Comparison of ENCODE assay signal across 1 cellular context in genomic region chr7:150367187-150367510, GRCh38.
TF ChIP-seq lines count a peak whose summit lies in the region.

No MANE protein-coding gene starts in this region.

TF ChIP-seq in HCT116, 20 proteins besides CTCF, POLR2A, EP300 and RAD21:
- TF ChIP-seq ZNF274 (IDR thresholded peaks at IDR 0.05; ENCODE audit: low read depth, low read length) (no peak), SIN3A (IDR thresholded peaks at IDR 0.05; ENCODE audit: low read depth) (no peak), CEBPB (IDR thresholded peaks at IDR 0.05; ENCODE audit: low read depth) (no peak), EGR1 (IDR thresholded peaks at IDR 0.05; ENCODE audit: low read depth) (no peak), ATF3 (IDR thresholded peaks at IDR 0.05) (no peak), SRF (IDR thresholded peaks at IDR 0.05; ENCODE audit: low read depth) (no peak), TCF7L2 (IDR thresholded peaks at IDR 0.05; ENCODE audit: borderline replicate concordance, extremely low read depth, insufficient read depth, insufficient read length) (no peak), EZH2phosphoT487 (IDR thresholded peaks at IDR 0.05; ENCODE audit: borderline replicate concordance) (no peak), SP1 (IDR thresholded peaks at IDR 0.05; ENCODE audit: low read depth) (no peak)
- TF ChIP-seq, protein P1, sequence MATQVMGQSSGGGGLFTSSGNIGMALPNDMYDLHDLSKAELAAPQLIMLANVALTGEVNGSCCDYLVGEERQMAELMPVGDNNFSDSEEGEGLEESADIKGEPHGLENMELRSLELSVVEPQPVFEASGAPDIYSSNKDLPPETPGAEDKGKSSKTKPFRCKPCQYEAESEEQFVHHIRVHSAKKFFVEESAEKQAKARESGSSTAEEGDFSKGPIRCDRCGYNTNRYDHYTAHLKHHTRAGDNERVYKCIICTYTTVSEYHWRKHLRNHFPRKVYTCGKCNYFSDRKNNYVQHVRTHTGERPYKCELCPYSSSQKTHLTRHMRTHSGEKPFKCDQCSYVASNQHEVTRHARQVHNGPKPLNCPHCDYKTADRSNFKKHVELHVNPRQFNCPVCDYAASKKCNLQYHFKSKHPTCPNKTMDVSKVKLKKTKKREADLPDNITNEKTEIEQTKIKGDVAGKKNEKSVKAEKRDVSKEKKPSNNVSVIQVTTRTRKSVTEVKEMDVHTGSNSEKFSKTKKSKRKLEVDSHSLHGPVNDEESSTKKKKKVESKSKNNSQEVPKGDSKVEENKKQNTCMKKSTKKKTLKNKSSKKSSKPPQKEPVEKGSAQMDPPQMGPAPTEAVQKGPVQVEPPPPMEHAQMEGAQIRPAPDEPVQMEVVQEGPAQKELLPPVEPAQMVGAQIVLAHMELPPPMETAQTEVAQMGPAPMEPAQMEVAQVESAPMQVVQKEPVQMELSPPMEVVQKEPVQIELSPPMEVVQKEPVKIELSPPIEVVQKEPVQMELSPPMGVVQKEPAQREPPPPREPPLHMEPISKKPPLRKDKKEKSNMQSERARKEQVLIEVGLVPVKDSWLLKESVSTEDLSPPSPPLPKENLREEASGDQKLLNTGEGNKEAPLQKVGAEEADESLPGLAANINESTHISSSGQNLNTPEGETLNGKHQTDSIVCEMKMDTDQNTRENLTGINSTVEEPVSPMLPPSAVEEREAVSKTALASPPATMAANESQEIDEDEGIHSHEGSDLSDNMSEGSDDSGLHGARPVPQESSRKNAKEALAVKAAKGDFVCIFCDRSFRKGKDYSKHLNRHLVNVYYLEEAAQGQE (IDR thresholded peaks at IDR 0.05; ENCODE audit: low read depth) = no peak
- TF ChIP-seq, protein P2, sequence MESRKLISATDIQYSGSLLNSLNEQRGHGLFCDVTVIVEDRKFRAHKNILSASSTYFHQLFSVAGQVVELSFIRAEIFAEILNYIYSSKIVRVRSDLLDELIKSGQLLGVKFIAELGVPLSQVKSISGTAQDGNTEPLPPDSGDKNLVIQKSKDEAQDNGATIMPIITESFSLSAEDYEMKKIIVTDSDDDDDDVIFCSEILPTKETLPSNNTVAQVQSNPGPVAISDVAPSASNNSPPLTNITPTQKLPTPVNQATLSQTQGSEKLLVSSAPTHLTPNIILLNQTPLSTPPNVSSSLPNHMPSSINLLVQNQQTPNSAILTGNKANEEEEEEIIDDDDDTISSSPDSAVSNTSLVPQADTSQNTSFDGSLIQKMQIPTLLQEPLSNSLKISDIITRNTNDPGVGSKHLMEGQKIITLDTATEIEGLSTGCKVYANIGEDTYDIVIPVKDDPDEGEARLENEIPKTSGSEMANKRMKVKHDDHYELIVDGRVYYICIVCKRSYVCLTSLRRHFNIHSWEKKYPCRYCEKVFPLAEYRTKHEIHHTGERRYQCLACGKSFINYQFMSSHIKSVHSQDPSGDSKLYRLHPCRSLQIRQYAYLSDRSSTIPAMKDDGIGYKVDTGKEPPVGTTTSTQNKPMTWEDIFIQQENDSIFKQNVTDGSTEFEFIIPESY (IDR thresholded peaks at IDR 0.05; ENCODE audit: extremely low read depth, insufficient replicate concordance, low read length) = no peak
TF ChIP-seq in HCT116: peak in this region for 0.
